ENCODE assay signal across 8 cellular contexts in the genomic region with DNA sequence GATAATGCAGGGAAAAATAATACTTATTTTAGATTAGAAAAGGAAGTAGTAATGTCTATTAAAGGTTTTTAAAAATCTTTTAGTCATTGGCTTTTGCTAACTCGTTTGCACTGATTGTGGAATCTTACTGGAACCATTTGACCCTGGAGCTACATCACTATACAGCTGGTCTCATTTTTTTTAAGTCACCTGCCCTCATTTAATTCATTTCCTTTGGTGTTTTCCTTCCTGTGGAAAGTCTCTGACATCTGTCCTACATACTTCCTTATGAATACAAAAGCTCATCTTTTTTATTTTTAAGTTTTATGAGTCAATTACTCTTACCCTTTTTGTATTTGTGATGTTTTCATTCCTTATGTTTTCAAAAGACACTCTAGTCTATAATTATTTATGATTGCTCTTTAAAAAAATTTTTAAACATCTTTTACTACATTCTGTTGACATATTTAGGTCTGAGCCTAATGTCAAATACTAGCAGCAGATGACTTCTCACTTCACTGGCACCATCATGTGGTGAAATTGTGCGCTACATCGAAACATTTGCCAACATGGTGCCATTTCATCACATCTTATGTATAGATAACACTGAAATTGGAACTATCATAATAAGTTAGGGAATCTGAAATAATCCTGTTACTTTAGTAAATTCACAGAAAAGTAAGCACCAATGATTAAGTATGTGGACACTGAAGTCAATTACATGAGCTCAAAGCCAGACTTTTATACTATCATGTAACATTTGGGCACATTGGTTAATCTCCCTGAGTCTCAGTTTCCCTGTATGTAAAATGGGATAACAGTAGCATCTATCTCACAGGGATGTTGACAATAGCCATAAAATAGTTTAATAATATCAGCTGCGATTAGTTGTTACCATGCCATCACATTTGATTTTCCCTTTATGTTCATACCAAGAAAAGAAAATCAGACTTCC. TPM values are rescaled to one million over a fixed set of nuclear protein-coding genes. Genes with fewer than 3 reads are reported as not detected.
A peak's percentile ranks its signal among the peaks of the same experiment; 100 is the strongest.
DNase-seq lines count a peak whose midpoint lies in the region; ATAC-seq, FAIRE-seq and TF ChIP-seq lines count a peak whose summit lies in the region.

No MANE protein-coding gene starts in this region.

- peaks cover 16 to 21% (median 19%) of the 10 kb centered on the region in 5 experiments for H3K9me3 Mint-ChIP-seq in brain

- no peak overlapping the region for H3K27ac Mint-ChIP-seq in brain

- H3K4me3 Mint-ChIP-seq in brain, result no peak overlapping the region

- FAIRE-seq in TTC549 (lab: Jason Lieb, UNC), result peak; percentile 96

- TF ChIP-seq CTCF in brain (conservative IDR thresholded peaks at IDR 0.05), result peak; percentile 90 to 91

- no peaks in the 10 kb centered on the region for H3K4me1 Mint-ChIP-seq in brain

- peaks cover 11% of the 10 kb centered on the region for H3K27me3 Mint-ChIP-seq in brain

- DNase-seq in EL (peak; percentile 65), MV-4-11 (lab: John Stamatoyannopoulos, UW) (peak; percentile 25), inferior parietal cortex (ENCODE audit: extremely low spot score) (peak; percentile 86), GM19238 (ENCODE audit: insufficient read length, low spot score) (no peak)
- peak; percentile 56 for DNase-seq in stimulated activated CD4-positive, alpha-beta T cell treated with anti-CD3 and anti-CD28 coated beads, Interleukin-2, amount 100 ng/mL, for 4 hours (ENCODE audit: low read depth)

- peaks cover 10% of the 10 kb centered on the region for H3K36me3 Mint-ChIP-seq in brain

- ATAC-seq in GM21717 (IDR thresholded peaks at IDR 0.05; ENCODE audit: unreplicated experiment), result peak; percentile 51

RNA-seq across cellular contexts. Expression of gene MMAA, which starts 9.4 kb away (rescaled TPM):
- polyA plus RNA-seq in brain (ENCODE audit: insufficient read depth, low read depth, low replicate concordance), result 1.5 TPM
